ENCODE assay signal across 8 cellular contexts in the genomic region with DNA sequence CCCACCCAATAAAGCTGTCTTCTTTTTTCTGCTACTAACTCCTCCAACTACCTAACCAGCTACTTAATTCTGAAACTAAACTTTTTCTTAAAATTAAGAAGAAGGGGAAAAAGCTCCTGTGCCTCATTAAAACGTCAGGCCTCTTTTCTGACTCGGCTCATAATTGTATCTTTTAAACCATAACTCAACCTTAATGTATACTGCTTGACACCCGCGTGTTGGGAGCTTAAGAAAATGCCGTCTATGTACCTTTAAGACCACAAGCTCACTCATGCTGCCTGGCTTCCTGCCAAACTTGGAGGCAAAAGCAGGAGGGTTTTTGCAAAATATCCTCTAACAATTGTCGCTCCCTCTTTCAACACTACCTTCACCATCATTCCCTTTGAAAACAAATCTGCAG. TPM values are rescaled to one million over a fixed set of nuclear protein-coding genes. Genes with fewer than 3 reads are reported as not detected.
DNase-seq lines count a peak whose midpoint lies in the region; ATAC-seq and TF ChIP-seq lines count a peak whose summit lies in the region.

No MANE protein-coding gene starts in this region.

- H3K23me2 ChIP-seq in H9 (ENCODE audit: insufficient read length, low read depth, low read length, poor library complexity, severe bottlenecking): no peaks in the 10 kb centered on the region

- H3K23ac ChIP-seq in H9 (ENCODE audit: insufficient read length, low read depth, low read length): no peak overlapping the region

- H3K14ac ChIP-seq in H9 (ENCODE audit: insufficient read depth, low read length): no peak overlapping the region

- H3K4me3 ChIP-seq in iPS-20b (ENCODE audit: low read length): peak overlapping the region; percentile 3; the same call in 1 of the 2 replicates

- no peak overlapping the region for H2BK5ac ChIP-seq in H9 (ENCODE audit: insufficient read length, low read length)

- H3K36me3 ChIP-seq in iPS-20b (ENCODE audit: insufficient read depth, low read depth, low read length): no peaks in the 10 kb centered on the region

- H3K18ac ChIP-seq in H9 (ENCODE audit: insufficient read length, low read depth, low read length): no peak overlapping the region

- ATAC-seq in activated naive CD8-positive, alpha-beta T cell treated with anti-CD3 and anti-CD28 coated beads, Interleukin-2, amount 10 ng/mL, durations not matched to agents 7 days and 5 days (ENCODE audit: low read depth): no peak
- ATAC-seq in HG02571 (IDR thresholded peaks at IDR 0.05; ENCODE audit: unreplicated experiment): no peak

- no peak overlapping the region for H3T11ph ChIP-seq in H9 (ENCODE audit: low read length)

- no peak overlapping the region for H2BK15ac ChIP-seq in H9 (ENCODE audit: low read depth, low read length)

- peaks cover 0 to 8% of the 10 kb centered on the region in 2 experiments; a peak in 2 of 5 replicates for H3K9me3 Mint-ChIP-seq in H9
- no peaks in the 10 kb centered on the region for H3K9me3 Mint-ChIP-seq in activated naive CD8-positive, alpha-beta T cell treated with anti-CD3 and anti-CD28 coated beads, Interleukin-2, amount 10 ng/mL, durations not matched to agents 7 days and 5 days

- H3K79me1 ChIP-seq in H9 (ENCODE audit: insufficient read depth, low read depth, low read length, poor library complexity, severe bottlenecking): no peaks in the 10 kb centered on the region

- no peak overlapping the region for H4K91ac ChIP-seq in H9 (ENCODE audit: insufficient read length, low read depth, low read length)

- H2BK120ac ChIP-seq in H9 (ENCODE audit: low read depth, low read length, poor library complexity, severe bottlenecking): no peak overlapping the region

- no peak overlapping the region for H3K56ac ChIP-seq in H9 (ENCODE audit: insufficient read length, low read depth, low read length)

- H3K27me3 ChIP-seq in H9 (ENCODE audit: insufficient read depth, low read length) (peaks cover 45% of the 10 kb centered on the region), iPS-20b (ENCODE audit: insufficient read depth, low read length) (peaks cover 92% of the 10 kb centered on the region)

- H3K4me3 Mint-ChIP-seq in H9: peak overlapping the region in 1 of 2 experiments; percentile 71; a peak in 3 of 5 replicates
- H3K4me3 Mint-ChIP-seq in activated naive CD8-positive, alpha-beta T cell treated with anti-CD3 and anti-CD28 coated beads, Interleukin-2, amount 10 ng/mL, durations not matched to agents 7 days and 5 days: peak overlapping the region; percentile 20

- no peak for TF ChIP-seq CTCF in H9 (conservative IDR thresholded peaks at IDR 0.05)

- no peaks in the 10 kb centered on the region for H3K79me2 ChIP-seq in H9 (ENCODE audit: insufficient read depth, low read length)

- peaks cover 30 to 50% of the 10 kb centered on the region in 2 experiments for H3K4me1 Mint-ChIP-seq in H9
- H3K4me1 Mint-ChIP-seq in activated naive CD8-positive, alpha-beta T cell treated with anti-CD3 and anti-CD28 coated beads, Interleukin-2, amount 10 ng/mL, durations not matched to agents 7 days and 5 days: peaks cover 20% of the 10 kb centered on the region

- H3K27me3 Mint-ChIP-seq in H9 (ENCODE audit: low read depth): peaks cover 98% of the 10 kb centered on the region
- H3K27me3 Mint-ChIP-seq in activated naive CD8-positive, alpha-beta T cell treated with anti-CD3 and anti-CD28 coated beads, Interleukin-2, amount 10 ng/mL, durations not matched to agents 7 days and 5 days: peaks cover 43% of the 10 kb centered on the region

- no peak overlapping the region for H4K8ac ChIP-seq in H9 (replicated peaks; ENCODE audit: insufficient read length, low read depth, low read length)

- H3K4me2 ChIP-seq in H9 (ENCODE audit: insufficient read depth, insufficient read length, low read length): peak overlapping the region; percentile 62

- H3K27ac Mint-ChIP-seq in H9: no peak overlapping the region
- no peak overlapping the region for H3K27ac Mint-ChIP-seq in activated naive CD8-positive, alpha-beta T cell treated with anti-CD3 and anti-CD28 coated beads, Interleukin-2, amount 10 ng/mL, durations not matched to agents 7 days and 5 days

- H3K27ac ChIP-seq in H9 (ENCODE audit: insufficient read length, low read depth, low read length) (no peak overlapping the region), iPS-20b (ENCODE audit: low read length) (no peak overlapping the region)

- no peak overlapping the region for H3K9ac ChIP-seq in H9 (ENCODE audit: extremely low read depth, insufficient read length, low read length)
- H3K9ac ChIP-seq in iPS-20b (ENCODE audit: low read depth, low read length): no peak overlapping the region

- no peak overlapping the region for H2AFZ ChIP-seq in H9 (ENCODE audit: low read length)

- H3K9me3 ChIP-seq in H9 (ENCODE audit: control insufficient read depth, low read depth, low read length) (no peaks in the 10 kb centered on the region), iPS-20b (ENCODE audit: insufficient read depth, low read depth, low read length) (peaks cover 2% of the 10 kb centered on the region; the same call in 1 of the 2 replicates)

- H3K4me1 ChIP-seq in H9 (ENCODE audit: insufficient read depth, low read length): no peaks in the 10 kb centered on the region; the same call in 1 of the 2 replicates
- H3K4me1 ChIP-seq in iPS-20b (ENCODE audit: insufficient read depth, low read length): peaks cover 15% of the 10 kb centered on the region; the same call in 1 of the 2 replicates

- no peak overlapping the region for H3K4ac ChIP-seq in H9 (ENCODE audit: low read depth, low read length)

- POLR2A ChIA-PET in activated naive CD8-positive, alpha-beta T cell treated with anti-CD3 and anti-CD28 coated beads, Interleukin-2, amount 10 ng/mL, durations not matched to agents 7 days and 5 days (lab: Charles Lee): no interaction called here

- H4K20me1 ChIP-seq in H9 (ENCODE audit: control insufficient read depth, insufficient read depth, insufficient read length): no peaks in the 10 kb centered on the region

- H2BK12ac ChIP-seq in H9 (ENCODE audit: insufficient read length, low read depth, low read length): no peak overlapping the region

- no peaks in the 10 kb centered on the region; a peak in 1 of 7 replicates for H3K36me3 Mint-ChIP-seq in H9 (ENCODE audit: insufficient read depth in 1 of 3, low read depth in 3 of 3)
- H3K36me3 Mint-ChIP-seq in activated naive CD8-positive, alpha-beta T cell treated with anti-CD3 and anti-CD28 coated beads, Interleukin-2, amount 10 ng/mL, durations not matched to agents 7 days and 5 days: no peaks in the 10 kb centered on the region

- no peak overlapping the region for H4K5ac ChIP-seq in H9 (ENCODE audit: insufficient read length, low read depth, low read length)

- no peak overlapping the region for H2AK5ac ChIP-seq in H9 (ENCODE audit: insufficient read length, low read length)

- no CpG with 5 or more reads among the region's 6 CpGs for WGBS in H9 (ENCODE audit: extremely low coverage, insufficient read length, low lambda C conversion rate)

- no peak overlapping the region for H2BK20ac ChIP-seq in H9 (ENCODE audit: low read depth, low read length, poor library complexity, severe bottlenecking)

- DNase-seq in CD1c-positive myeloid dendritic cell (ENCODE audit: extremely low spot score) (peak; percentile 41), H9 (peak; percentile 47), NOMO-1 (lab: John Stamatoyannopoulos, UW; ENCODE audit: unreplicated experiment in 2 of 2) (peak; percentile 86 to 92), GM19238 (ENCODE audit: insufficient read length, low spot score) (no peak)
- peak; percentile 46 for DNase-seq in activated naive CD8-positive, alpha-beta T cell treated with anti-CD3 and anti-CD28 coated beads, Interleukin-2, amount 10 ng/mL, durations not matched to agents 7 days and 5 days
- DNase-seq in stimulated activated naive CD4-positive, alpha-beta T cell (lab: John Stamatoyannopoulos, UW): peak in 5 of 6 experiments; percentile 26 to 69 (median 41)

RNA-seq across cellular contexts. Expression of a gene that starts 5.0 kb away (rescaled TPM):
- not detected in 2 replicates for total RNA-seq in H9 (2021)
- total RNA-seq in activated naive CD8-positive, alpha-beta T cell treated with anti-CD3 and anti-CD28 coated beads, Interleukin-2, amount 10 ng/mL, durations not matched to agents 7 days and 5 days: under 1 TPM; 0.17 to 0.48 TPM
